In genomic region chr3:141441381-141442365, GRCh38 we compare ENCODE assay signal across 8 cellular contexts. TPM values are rescaled to one million over a fixed set of nuclear protein-coding genes. Genes with fewer than 3 reads are reported as not detected.
A peak's percentile ranks its signal among the peaks of the same experiment; 100 is the strongest.
DNase-seq lines count a peak whose midpoint lies in the region; ATAC-seq and TF ChIP-seq lines count a peak whose summit lies in the region.

No MANE protein-coding gene starts in this region.

- H3K27ac ChIP-seq in C4-2B: no peak overlapping the region
- H3K27ac ChIP-seq in esophagus squamous epithelium: peak overlapping the region; percentile 34 to 73 (median 70)
- H3K27ac ChIP-seq in neural progenitor cell: no peak overlapping the region

- WGBS in esophagus squamous epithelium, 2 donors: 41 to 67% methylated on average over 8 to 10 of the region's 10 CpGs

- intact Hi-C loops in esophagus squamous epithelium (cut with DNase I): no loop called here

- peak; percentile 93 for ATAC-seq in GM19025 (IDR thresholded peaks at IDR 0.05; ENCODE audit: low read depth, unreplicated experiment)
- ATAC-seq in HG03135 (IDR thresholded peaks at IDR 0.05; ENCODE audit: unreplicated experiment): peak; percentile 97

- H3K4me3 ChIP-seq in esophagus squamous epithelium: no peak overlapping the region
- H3K4me3 ChIP-seq in neural progenitor cell: no peak overlapping the region

- no peaks in the 10 kb centered on the region for H4K20me1 ChIP-seq in neural progenitor cell (ENCODE audit: low read depth)

- peaks cover 0 to 60% (median 9%) of the 10 kb centered on the region in 3 donors for H3K36me3 ChIP-seq in esophagus squamous epithelium
- H3K36me3 ChIP-seq in neural progenitor cell: no peaks in the 10 kb centered on the region

- no peaks in the 10 kb centered on the region for H3K79me2 ChIP-seq in neural progenitor cell (ENCODE audit: low read depth)

- no peak overlapping the region for H3K4me3 Mint-ChIP-seq in neural progenitor cell

- DNase-seq in OCI-M2 (lab: John Stamatoyannopoulos, UW; ENCODE audit: unreplicated experiment) (peak; percentile 17), activated T-cell treated with anti-CD3 and anti-CD28 coated beads for 4 hours (peak; percentile 71), esophagus squamous epithelium (lab: John Stamatoyannopoulos, UW) (no peak), neural progenitor cell (ENCODE audit: low spot score) (peak; percentile 70), stromal cell of bone marrow (ENCODE audit: low read depth) (peak; percentile 78)

- H3K36me3 Mint-ChIP-seq in neural progenitor cell: peaks cover 24% of the 10 kb centered on the region

- TF ChIP-seq POLR2A in esophagus squamous epithelium (IDR thresholded peaks at IDR 0.05): no peak

- peaks cover 0 to 44% (median 18%) of the 10 kb centered on the region in 3 donors for H3K4me1 ChIP-seq in esophagus squamous epithelium
- H3K4me1 ChIP-seq in neural progenitor cell: no peaks in the 10 kb centered on the region

- H3K27me3 Mint-ChIP-seq in neural progenitor cell (ENCODE audit: insufficient read depth, low read depth): no peaks in the 10 kb centered on the region

- no peaks in the 10 kb centered on the region for H3K4me1 Mint-ChIP-seq in neural progenitor cell

- H3K9me3 Mint-ChIP-seq in neural progenitor cell: no peaks in the 10 kb centered on the region

- H3K9me3 ChIP-seq in esophagus squamous epithelium (no peaks in the 10 kb centered on the region), neural progenitor cell (ENCODE audit: low read depth) (no peaks in the 10 kb centered on the region)

- H3K27me3 ChIP-seq in esophagus squamous epithelium (no peaks in the 10 kb centered on the region), neural progenitor cell (no peaks in the 10 kb centered on the region)

- H3K4me2 ChIP-seq in neural progenitor cell: no peak overlapping the region

- H3K27ac Mint-ChIP-seq in neural progenitor cell: peak overlapping the region; percentile 30

- peak; percentile 95 for TF ChIP-seq CTCF in C4-2B (conservative IDR thresholded peaks at IDR 0.05)
- peak; percentile 47 to 93 (median 66) for TF ChIP-seq CTCF in esophagus squamous epithelium (IDR thresholded peaks at IDR 0.05)
- peak; percentile 92 for TF ChIP-seq CTCF in neural progenitor cell (IDR thresholded peaks at IDR 0.05)

- H3K9ac ChIP-seq in neural progenitor cell: no peak overlapping the region

- peak overlapping the region; percentile 16 for H2AFZ ChIP-seq in neural progenitor cell (replicated peaks)

- H3F3A ChIP-seq in neural progenitor cell (ENCODE audit: low read depth): no peaks in the 10 kb centered on the region

RNA-seq across cellular contexts. Expression of gene RASA2, which starts 45.2 kb away (rescaled TPM):
- total RNA-seq in esophagus squamous epithelium (10 to 100 TPM; 12.6 to 24.6 (median 19.4) TPM), neural progenitor cell (ENCODE audit: low replicate concordance) (40.3 and 48.4 TPM in 2 replicates)

Comparison
In these comparisons a context has a peak if more than half of its experiments do, and no peak if none do; other contexts are left out.
1. H3K27ac ChIP-seq: peak in esophagus squamous epithelium (4 of 4); none in C4-2B (single experiment) and neural progenitor cell (single experiment).
2. Peak in every context shown above with its lines, with median percentiles within 50 percentile points of each other: CTCF ChIP-seq.